Comparison of ENCODE assay signal across 21 cellular contexts in genomic region chr12:45980540-45980939, GRCh38.
"Had no signal": no experiment of that assay in that cellular context is flagged by ENCODE, and none has a peak within 500 bp of the region (broad histone marks: within the 10 kb centered on the region; RNA-seq: fewer than 3 reads in every experiment).

No MANE protein-coding gene starts in this region.

- H3K4me3 Mint-ChIP-seq: activated CD4-positive, alpha-beta T cell treated with anti-CD3 and anti-CD28 coated beads, Interleukin-2, amount 10 ng/mL, durations not matched to agents 24 days and 14 days; activated CD8-positive, alpha-beta memory T cell treated with anti-CD3 and anti-CD28 coated beads, Interleukin-2, amount 10 ng/mL, durations not matched to agents 7 days and 5 days; activated CD8-positive, alpha-beta T cell treated with anti-CD3 and anti-CD28 coated beads for 36 hours; activated naive CD8-positive, alpha-beta T cell treated with anti-CD3 and anti-CD28 coated beads for 36 hours; neural crest cell; T-helper 2 cell treated with Interferon-gamma antibody and Interleukin-4, amounts not matched to agents 5 μg/mL and 100 μg/mL, for 36 hours had no signal

- H3K4me3 ChIP-seq: mucosa of descending colon, spleen, thoracic aorta, upper lobe of right lung had no signal

- FAIRE-seq: endometrium had no signal

- H3K9me3 ChIP-seq: mucosa of descending colon, spleen, thoracic aorta, upper lobe of right lung had no signal

- H3K36me3 ChIP-seq: thoracic aorta, upper lobe of right lung had no signal

- H3K27ac Mint-ChIP-seq: activated CD4-positive, alpha-beta T cell treated with anti-CD3 and anti-CD28 coated beads, Interleukin-2, amount 10 ng/mL, durations not matched to agents 24 days and 14 days; activated CD8-positive, alpha-beta memory T cell treated with anti-CD3 and anti-CD28 coated beads, Interleukin-2, amount 10 ng/mL, durations not matched to agents 7 days and 5 days; activated naive CD8-positive, alpha-beta T cell treated with anti-CD3 and anti-CD28 coated beads for 36 hours; T-cell; T-helper 2 cell treated with Interferon-gamma antibody and Interleukin-4, amounts not matched to agents 5 μg/mL and 100 μg/mL, for 36 hours had no signal

- ATAC-seq: activated CD8-positive, alpha-beta memory T cell treated with anti-CD3 and anti-CD28 coated beads, Interleukin-2, amount 10 ng/mL, durations not matched to agents 7 days and 5 days; activated CD8-positive, alpha-beta T cell treated with anti-CD3 and anti-CD28 coated beads for 36 hours; mucosa of descending colon; T-cell; upper lobe of right lung had no signal

- H3K9me3 Mint-ChIP-seq: immature natural killer cell; neural crest cell; T-helper 2 cell treated with Interferon-gamma antibody and Interleukin-4, amounts not matched to agents 5 μg/mL and 100 μg/mL, for 36 hours had no signal

- H3K27me3 Mint-ChIP-seq: activated CD4-positive, alpha-beta T cell treated with anti-CD3 and anti-CD28 coated beads, Interleukin-2, amount 10 ng/mL, durations not matched to agents 24 days and 14 days; activated CD8-positive, alpha-beta memory T cell treated with anti-CD3 and anti-CD28 coated beads, Interleukin-2, amount 10 ng/mL, durations not matched to agents 7 days and 5 days; activated CD8-positive, alpha-beta T cell treated with anti-CD3 and anti-CD28 coated beads for 36 hours; activated naive CD8-positive, alpha-beta T cell treated with anti-CD3 and anti-CD28 coated beads for 36 hours; T-cell had no signal

- H3K27me3 ChIP-seq: spleen, upper lobe of right lung had no signal

- DNase-seq: activated CD4-positive, alpha-beta T cell treated with anti-CD3 and anti-CD28 coated beads, Interleukin-2, amount 10 ng/mL, durations not matched to agents 24 days and 14 days; activated CD8-positive, alpha-beta memory T cell treated with anti-CD3 and anti-CD28 coated beads, Interleukin-2, amount 10 ng/mL, durations not matched to agents 7 days and 5 days; activated CD8-positive, alpha-beta T cell treated with anti-CD3 and anti-CD28 coated beads for 36 hours; activated naive CD4-positive, alpha-beta T cell; activated naive CD8-positive, alpha-beta T cell treated with anti-CD3 and anti-CD28 coated beads for 36 hours; activated T-cell treated with anti-CD3 and anti-CD28 coated beads for 4 hours; amniotic stem cell; immature natural killer cell; mesendoderm; mucosa of descending colon; retina; spleen; stimulated activated CD4-positive, alpha-beta T cell treated with anti-CD3 and anti-CD28 coated beads, Interleukin-4, amount 100 ng/mL, for 1 hour; stimulated activated naive CD4-positive, alpha-beta T cell; T-cell; upper lobe of right lung had no signal

- H3K27ac ChIP-seq: spleen, thoracic aorta, upper lobe of right lung, VCaP had no signal
